ENCODE assay signal across 19 cellular contexts in genomic region chr3:50442940-50443579, GRCh38.
DNase-seq lines count a peak whose midpoint lies in the region; ATAC-seq, FAIRE-seq and TF ChIP-seq lines count a peak whose summit lies in the region.
"Had no signal": no experiment of that assay in that cellular context is flagged by ENCODE, and none has a peak within 500 bp of the region (broad histone marks: within the 10 kb centered on the region; RNA-seq: fewer than 3 reads in every experiment).

No MANE protein-coding gene starts in this region.

- peaks cover 47% of the 10 kb centered on the region for H3K27me3 Mint-ChIP-seq in nephron progenitor cell (ENCODE audit: low read depth, poor library complexity)
- H3K27me3 Mint-ChIP-seq: activated B cell treated with CpG ODN at 0.5 μM for 24 hours; naive thymus-derived CD8-positive, alpha-beta T cell had no signal

- ATAC-seq in heart left ventricle (peak; percentile 48 to 72 (median 52)), mucosa of descending colon (peak; percentile 36)
- ATAC-seq: gastroesophageal sphincter; naive thymus-derived CD8-positive, alpha-beta T cell had no signal

- TF ChIP-seq CTCF in heart left ventricle (IDR thresholded peaks at IDR 0.05) (no peak), right atrium auricular region (IDR thresholded peaks at IDR 0.05) (no peak), mucosa of descending colon (IDR thresholded peaks at IDR 0.05) (no peak), nephron progenitor cell (IDR thresholded peaks at IDR 0.05) (no peak)

- H3K27me3 ChIP-seq in heart left ventricle (no peaks in the 10 kb centered on the region), right atrium auricular region (no peaks in the 10 kb centered on the region)
- H3K27me3 ChIP-seq: gastroesophageal sphincter, spleen, testis had no signal

- H3K4me3 ChIP-seq in heart left ventricle = no peak overlapping the region
- H3K4me3 ChIP-seq in right atrium auricular region = no peak overlapping the region
- H3K4me3 ChIP-seq in mucosa of descending colon = no peak overlapping the region
- H3K4me3 ChIP-seq: gastroesophageal sphincter, spleen, testis had no signal

- intact Hi-C loops in heart left ventricle (cut with DNase I) (no loop called here), mucosa of descending colon (cut with DNase I, micrococcal nuclease) (no loop called here)

- FAIRE-seq in urothelium cell line (lab: Jason Lieb, UNC) = no peak
- FAIRE-seq: bronchial epithelial cell had no signal

- 44 to 67% (median 54%) methylated on average over 19 to 21 of the region's 21 CpGs for WGBS in heart left ventricle, 4 donors

- no peak overlapping the region for H3K27ac Mint-ChIP-seq in nephron progenitor cell
- H3K27ac Mint-ChIP-seq: activated B cell treated with CpG ODN at 0.5 μM for 24 hours had no signal

- no peaks in the 10 kb centered on the region for H3K9me3 Mint-ChIP-seq in nephron progenitor cell
- H3K9me3 Mint-ChIP-seq: activated B cell treated with CpG ODN at 0.5 μM for 24 hours; CD14-positive monocyte; naive thymus-derived CD8-positive, alpha-beta T cell had no signal

- H3K9me3 ChIP-seq in heart left ventricle (no peaks in the 10 kb centered on the region), right atrium auricular region (no peaks in the 10 kb centered on the region), mucosa of descending colon (no peaks in the 10 kb centered on the region)
- H3K9me3 ChIP-seq: gastroesophageal sphincter, spleen, testis had no signal

- H3K4me1 ChIP-seq in heart left ventricle (peaks cover 0 to 23% (median 11%) of the 10 kb centered on the region in 12 donors), right atrium auricular region (peaks cover 0 to 25% of the 10 kb centered on the region in 2 donors), mucosa of descending colon (ENCODE audit: low read depth) (no peaks in the 10 kb centered on the region)
- H3K4me1 ChIP-seq: gastroesophageal sphincter had no signal

- no peaks in the 10 kb centered on the region for H3K36me3 Mint-ChIP-seq in nephron progenitor cell (ENCODE audit: low read depth)
- H3K36me3 Mint-ChIP-seq: CD14-positive monocyte; naive thymus-derived CD8-positive, alpha-beta T cell had no signal

- H3K4me1 Mint-ChIP-seq in nephron progenitor cell = peaks cover 24% of the 10 kb centered on the region
- H3K4me1 Mint-ChIP-seq: activated B cell treated with CpG ODN at 0.5 μM for 24 hours had no signal

- no peak overlapping the region for H3K4me3 Mint-ChIP-seq in nephron progenitor cell
- H3K4me3 Mint-ChIP-seq: activated B cell treated with CpG ODN at 0.5 μM for 24 hours; CD14-positive monocyte; naive thymus-derived CD8-positive, alpha-beta T cell had no signal

- H3K27ac ChIP-seq in heart left ventricle (no peak overlapping the region), right atrium auricular region (peak overlapping the region in 1 of 2 donors; percentile 53)
- H3K27ac ChIP-seq: gastroesophageal sphincter, spleen, testis had no signal

- DNase-seq in heart left ventricle = no peak
- DNase-seq in right atrium auricular region (ENCODE audit: low spot score) = no peak
- peak; percentile 28 for DNase-seq in SHP77 treated with DMSO at 0.1 percent for 48 hours (lab: John Stamatoyannopoulos, UW)
- DNase-seq in mucosa of descending colon = peak in 2 of 3 donors; percentile 40 to 43
- no peak for DNase-seq in urothelium cell line (ENCODE audit: low spot score)
- no peak for DNase-seq in NCI-H1105 (lab: John Stamatoyannopoulos, UW)
- DNase-seq in GM19238 (ENCODE audit: insufficient read length, low spot score) = no peak
- DNase-seq in nephron progenitor cell = no peak
- DNase-seq: activated B cell treated with CpG ODN at 0.5 μM for 24 hours; DND-41; erythroblast; naive thymus-derived CD8-positive, alpha-beta T cell; NCI-H1105 treated with DMSO at 0.1 percent for 48 hours; NCI-H526; spleen; testis had no signal

- no peak for TF ChIP-seq POLR2A in heart left ventricle (IDR thresholded peaks at IDR 0.05)

- H3K36me3 ChIP-seq in heart left ventricle = no peaks in the 10 kb centered on the region
- H3K36me3 ChIP-seq in right atrium auricular region = no peaks in the 10 kb centered on the region
- no peaks in the 10 kb centered on the region for H3K36me3 ChIP-seq in mucosa of descending colon (ENCODE audit: low read depth)
- H3K36me3 ChIP-seq: gastroesophageal sphincter, spleen had no signal

Comparison
In these comparisons a context has a peak if more than half of its experiments do, and no peak if none do; other contexts are left out.
1. DNase-seq: peak in SHP77 treated with DMSO at 0.1 percent for 48 hours (single experiment) and mucosa of descending colon (2 of 3); none in heart left ventricle (0 of 5), right atrium auricular region (single experiment), urothelium cell line (single experiment), NCI-H1105 (single experiment), GM19238 (single experiment) and nephron progenitor cell (single experiment).